Comparison of ENCODE assay signal across 8 cellular contexts in genomic region chr7:78039791-78040776, GRCh38.
DNase-seq lines count a peak whose midpoint lies in the region; ATAC-seq and TF ChIP-seq lines count a peak whose summit lies in the region.

No MANE protein-coding gene starts in this region.

- peaks cover 3% of the 10 kb centered on the region for H3K27me3 ChIP-seq in RWPE2 (ENCODE audit: insufficient read depth, poor library complexity, severe bottlenecking)
- H3K27me3 ChIP-seq in aorta (ENCODE audit: control insufficient read depth in 1 of 2, insufficient read depth in 2 of 2, low read length in 1 of 2), result no peaks in the 10 kb centered on the region

- peaks cover 22% of the 10 kb centered on the region for H3K36me3 Mint-ChIP-seq in brain

- no peaks in the 10 kb centered on the region for H3K4me1 ChIP-seq in RWPE2 (ENCODE audit: insufficient read depth, poor library complexity, severe bottlenecking)
- no peaks in the 10 kb centered on the region for H3K4me1 ChIP-seq in aorta (ENCODE audit: control insufficient read depth in 1 of 2, insufficient read depth in 2 of 2, low read length in 2 of 2)

- H3K27ac ChIP-seq in RWPE2 (ENCODE audit: poor library complexity, severe bottlenecking) (no peak overlapping the region), aorta (ENCODE audit: low read depth in 1 of 2, low read length in 2 of 2) (no peak overlapping the region)

- peak; percentile 4 for DNase-seq in activated T-cell treated with anti-CD3 and anti-CD28 coated beads for 1 hour (ENCODE audit: low read depth)
- DNase-seq in activated T-cell treated with anti-CD3 and anti-CD28 coated beads for 4 hours, result no peak
- no peak for DNase-seq in RWPE2 (ENCODE audit: low spot score)
- peak; percentile 37 to 52 for DNase-seq in lung microvascular endothelial cell (ENCODE audit: low read depth in 2 of 2)
- DNase-seq in aorta, result peak; percentile 50 to 77
- DNase-seq in SK-N-DZ (ENCODE audit: low spot score), result no peak

- H3K4me3 Mint-ChIP-seq in brain, result peak overlapping the region in 1 of 5 experiments; percentile 26

- H3K4me3 ChIP-seq in RWPE2 (ENCODE audit: severe bottlenecking), result no peak overlapping the region
- H3K4me3 ChIP-seq in aorta (ENCODE audit: low read length in 2 of 2), result no peak overlapping the region

- peaks cover 16% of the 10 kb centered on the region for H3K4me1 Mint-ChIP-seq in brain

- no peaks in the 10 kb centered on the region for H3K36me3 ChIP-seq in RWPE2 (ENCODE audit: low read depth)
- no peaks in the 10 kb centered on the region for H3K36me3 ChIP-seq in aorta (ENCODE audit: control insufficient read depth in 1 of 2, insufficient read depth in 2 of 2, low read length in 1 of 2)

- peak; percentile 59 for TF ChIP-seq CTCF in RWPE2 (IDR thresholded peaks at IDR 0.05; ENCODE audit: poor library complexity, severe bottlenecking)
- no peak for TF ChIP-seq CTCF in brain (conservative IDR thresholded peaks at IDR 0.05)

- intact Hi-C loops in aorta (cut with DNase I), result no loop called here

- ATAC-seq in HG02970 (IDR thresholded peaks at IDR 0.05; ENCODE audit: low FRiP score, unreplicated experiment), result peak; percentile 68
- ATAC-seq in RWPE2 (ENCODE audit: low read depth), result 0 out of 3 replicates have a peak, but pooled peaks have one; percentile 33
- peak; percentile 67 for ATAC-seq in aorta (ENCODE audit: low FRiP score)

- no peaks in the 10 kb centered on the region for H3K27me3 Mint-ChIP-seq in brain

- WGBS in aorta, 2 donors, result 42% methylated on average over 38 to 40 of the region's 40 CpGs

- peak overlapping the region in 4 of 5 experiments; percentile 31 to 97 (median 94) for H3K27ac Mint-ChIP-seq in brain

- H3K9me3 ChIP-seq in RWPE2 (ENCODE audit: severe bottlenecking) (no peaks in the 10 kb centered on the region), aorta (ENCODE audit: control insufficient read depth, low read length) (no peaks in the 10 kb centered on the region)

- H3K9me3 Mint-ChIP-seq in brain, result no peaks in the 10 kb centered on the region

Comparison
In these comparisons a context has a peak if more than half of its experiments do, and no peak if none do; other contexts are left out.
1. DNase-seq: peak in activated T-cell treated with anti-CD3 and anti-CD28 coated beads for 1 hour (single experiment), lung microvascular endothelial cell (2 of 2) and aorta (2 of 2); none in activated T-cell treated with anti-CD3 and anti-CD28 coated beads for 4 hours (single experiment), RWPE2 (single experiment) and SK-N-DZ (single experiment).
2. Peak in every context shown above with its lines, with median percentiles within 50 percentile points of each other: ATAC-seq.